ENCODE assay signal across 8 cellular contexts in genomic region chr16:79601092-79601977, GRCh38. TPM values are rescaled to one million over a fixed set of nuclear protein-coding genes. Genes with fewer than 3 reads are reported as not detected.
DNase-seq lines count a peak whose midpoint lies in the region; ATAC-seq, FAIRE-seq and TF ChIP-seq lines count a peak whose summit lies in the region.

No MANE protein-coding gene starts in this region.

- 2 to 5% methylated on average over 33 to 42 of the region's 51 CpGs for WGBS in esophagus squamous epithelium, 2 donors

- no peaks in the 10 kb centered on the region for H3K9me3 ChIP-seq in esophagus squamous epithelium

- no peaks in the 10 kb centered on the region for H3K27me3 ChIP-seq in esophagus squamous epithelium

- peaks cover 18% of the 10 kb centered on the region for H3K27me3 Mint-ChIP-seq in HFFc6 (ENCODE audit: insufficient read depth)
- no peaks in the 10 kb centered on the region for H3K27me3 Mint-ChIP-seq in activated CD4-positive, alpha-beta memory T cell treated with anti-CD3 and anti-CD28 coated beads, Interleukin-2, amount 10 ng/mL, durations not matched to agents 7 days and 5 days

- peak overlapping the region; percentile 77 to 86 (median 84) for H3K4me3 ChIP-seq in esophagus squamous epithelium

- peaks cover 17% of the 10 kb centered on the region; the same call in 1 of the 2 replicates for H3K4me1 Mint-ChIP-seq in HFFc6 (ENCODE audit: low read depth)
- H3K4me1 Mint-ChIP-seq in activated CD4-positive, alpha-beta memory T cell treated with anti-CD3 and anti-CD28 coated beads, Interleukin-2, amount 10 ng/mL, durations not matched to agents 7 days and 5 days, result peaks cover 36% of the 10 kb centered on the region

- no peaks in the 10 kb centered on the region for H3K9me3 Mint-ChIP-seq in HFFc6
- no peaks in the 10 kb centered on the region for H3K9me3 Mint-ChIP-seq in activated CD4-positive, alpha-beta memory T cell treated with anti-CD3 and anti-CD28 coated beads, Interleukin-2, amount 10 ng/mL, durations not matched to agents 7 days and 5 days

- H3K36me3 Mint-ChIP-seq in HFFc6 (ENCODE audit: low read depth), result no peaks in the 10 kb centered on the region
- H3K36me3 Mint-ChIP-seq in activated CD4-positive, alpha-beta memory T cell treated with anti-CD3 and anti-CD28 coated beads, Interleukin-2, amount 10 ng/mL, durations not matched to agents 7 days and 5 days (ENCODE audit: low read depth), result peaks cover 40% of the 10 kb centered on the region

- TF ChIP-seq POLR2A in esophagus squamous epithelium (IDR thresholded peaks at IDR 0.05), result peak in 1 of 4 donors; percentile 30

- no peaks in the 10 kb centered on the region for H3K36me3 ChIP-seq in esophagus squamous epithelium

- POLR2A ChIA-PET in activated CD4-positive, alpha-beta memory T cell treated with anti-CD3 and anti-CD28 coated beads, Interleukin-2, amount 10 ng/mL, durations not matched to agents 7 days and 5 days (lab: Charles Lee), result interaction anchor here (0.6 to 6.3 kb wide), 58 partner anchors 8 to 979 kb away, joined by 3 to 202 read pairs (median 6); no protein-coding TSS in a partner anchor

- no peak for ATAC-seq in HG02623 (IDR thresholded peaks at IDR 0.05; ENCODE audit: unreplicated experiment)

- H3K27ac Mint-ChIP-seq in HFFc6, result no peak overlapping the region
- H3K27ac Mint-ChIP-seq in activated CD4-positive, alpha-beta memory T cell treated with anti-CD3 and anti-CD28 coated beads, Interleukin-2, amount 10 ng/mL, durations not matched to agents 7 days and 5 days, result peak overlapping the region; percentile 100

- intact Hi-C loops in esophagus squamous epithelium (cut with DNase I), result loop anchor here (10.0 kb wide), 1 partner anchor 1477 kb away; no protein-coding TSS in a partner anchor

- CTCF ChIA-PET in activated CD4-positive, alpha-beta memory T cell treated with anti-CD3 and anti-CD28 coated beads, Interleukin-2, amount 10 ng/mL, durations not matched to agents 7 days and 5 days (lab: Charles Lee), result interaction anchor here (0.8 to 3.9 kb wide), 26 partner anchors 16 to 925 kb away, joined by 3 to 22 read pairs (median 4); no protein-coding TSS in a partner anchor

- FAIRE-seq in GM19239 (lab: Jason Lieb, UNC), result no peak

- peak overlapping the region; percentile 71 for H3K4me3 Mint-ChIP-seq in HFFc6
- peak overlapping the region; percentile 97 for H3K4me3 Mint-ChIP-seq in activated CD4-positive, alpha-beta memory T cell treated with anti-CD3 and anti-CD28 coated beads, Interleukin-2, amount 10 ng/mL, durations not matched to agents 7 days and 5 days

- DNase-seq in 8988T, result peak; percentile 65
- DNase-seq in HFFc6, result no peak
- DNase-seq in activated CD4-positive, alpha-beta memory T cell treated with anti-CD3 and anti-CD28 coated beads, Interleukin-2, amount 10 ng/mL, durations not matched to agents 7 days and 5 days, result peak; percentile 50
- DNase-seq in esophagus squamous epithelium (lab: John Stamatoyannopoulos, UW), result no peak
- peak; percentile 64 for DNase-seq in myocyte (ENCODE audit: low read depth)
- peak; percentile 61 for DNase-seq in ureter (ENCODE audit: low spot score)
- no peak for DNase-seq in GM19239 (ENCODE audit: insufficient read length, low spot score)

- peak overlapping the region; percentile 92 to 98 (median 96) for H3K27ac ChIP-seq in esophagus squamous epithelium

- peaks cover 8 to 44% (median 10%) of the 10 kb centered on the region in 3 donors for H3K4me1 ChIP-seq in esophagus squamous epithelium

- TF ChIP-seq CTCF in HFFc6 (IDR thresholded peaks at IDR 0.05) (no peak), esophagus squamous epithelium (IDR thresholded peaks at IDR 0.05) (no peak)

RNA-seq across cellular contexts. Expression of gene MAF, which starts 0.8 kb away (rescaled TPM):
- not detected for total RNA-seq in HFFc6 (2021; fragmentation: NEBNext Ultra II Directional; extraction: Animal tissue kit (Norgen Biotek cat#: 25700))
- total RNA-seq in activated CD4-positive, alpha-beta memory T cell treated with anti-CD3 and anti-CD28 coated beads, Interleukin-2, amount 10 ng/mL, durations not matched to agents 7 days and 5 days, result 100 to 1,000 TPM; 279 to 281 TPM
- 10 to 100 TPM; 18.9 to 52.6 (median 31.1) TPM for total RNA-seq in esophagus squamous epithelium
- total RNA-seq in myocyte, result 24.5 and 28.6 TPM in 2 replicates
- polyA plus RNA-seq in myocyte (2012), result 9.7 TPM
- 26.1 TPM for total RNA-seq in ureter

Comparison
In these comparisons a context has a peak if more than half of its experiments do, and no peak if none do; other contexts are left out.
1. DNase-seq: peak in 8988T (single experiment), activated CD4-positive, alpha-beta memory T cell treated with anti-CD3 and anti-CD28 coated beads, Interleukin-2, amount 10 ng/mL, durations not matched to agents 7 days and 5 days (single experiment), myocyte (single experiment) and ureter (single experiment); none in HFFc6 (single experiment), esophagus squamous epithelium (single experiment) and GM19239 (single experiment).
2. RNA of gene MAF, which starts 0.8 kb away (total RNA-seq): 279 to 281 TPM in activated CD4-positive, alpha-beta memory T cell treated with anti-CD3 and anti-CD28 coated beads, Interleukin-2, amount 10 ng/mL, durations not matched to agents 7 days and 5 days, 18.9 to 52.6 TPM in esophagus squamous epithelium, 26.1 TPM in ureter (single experiment) and 24.5 to 28.6 TPM in myocyte; not detected in HFFc6; every median in the first group is over 10 times any median in the second.